22 cellular contexts compared by ENCODE assay signal in genomic region chr13:21688056-21688455, GRCh38. TPM values are rescaled to one million over a fixed set of nuclear protein-coding genes. Genes with fewer than 3 reads are reported as not detected.
"Had no signal": no experiment of that assay in that cellular context is flagged by ENCODE, and none has a peak within 500 bp of the region (broad histone marks: within the 10 kb centered on the region; RNA-seq: fewer than 3 reads in every experiment).

No MANE protein-coding gene starts in this region.

- H3K36me3 ChIP-seq: pancreas, right atrium auricular region, thoracic aorta, WERI-Rb-1 had no signal

- H3K4me2 ChIP-seq: hepatocyte had no signal

- DNase-seq: activated CD4-positive, alpha-beta T cell treated with anti-CD3 and anti-CD28 coated beads, Interleukin-2, amount 50 U/mL, for 1 hour; activated CD4-positive, CD25-positive, alpha-beta regulatory T cell treated with anti-CD3 and anti-CD28 coated beads, Interleukin-2, amount 50 U/mL, for 72 hours; activated CD8-positive, alpha-beta T cell treated with anti-CD3 and anti-CD28 coated beads, Interleukin-2, amount 10 ng/mL, durations not matched to agents 7 days and 5 days; activated gamma-delta T cell; anterior cingulate cortex; caudate nucleus; effector CD8-positive, alpha-beta T cell; glutamatergic neuron; immature natural killer cell; mesenchymal stem cell; mucosa of descending colon; nephron progenitor cell; pancreas; psoas muscle; stimulated activated CD4-positive, alpha-beta T cell treated with anti-CD3 and anti-CD28 coated beads, Interleukin-4, amount 100 ng/mL, for 24 hours; stimulated activated naive CD4-positive, alpha-beta T cell treated with Interleukin-2 at 50 U/mL for 16 hours; WERI-Rb-1 had no signal

- H3K27me3 ChIP-seq: hepatocyte, pancreas, right atrium auricular region had no signal

- H3K79me2 ChIP-seq: hepatocyte had no signal

- H3K27ac ChIP-seq: hepatocyte, pancreas, psoas muscle, right atrium auricular region, thoracic aorta, WERI-Rb-1 had no signal

- H3K4me3 ChIP-seq: hepatocyte, mucosa of descending colon, pancreas, psoas muscle, right atrium auricular region, thoracic aorta had no signal

- H2AFZ ChIP-seq: hepatocyte had no signal

- H3K4me1 ChIP-seq: pancreas, psoas muscle had no signal

- ATAC-seq: activated CD8-positive, alpha-beta T cell treated with anti-CD3 and anti-CD28 coated beads, Interleukin-2, amount 10 ng/mL, durations not matched to agents 7 days and 5 days; esophagus mucosa; mucosa of descending colon; pancreas; psoas muscle had no signal

RNA-seq across cellular contexts. Expression of gene FGF9, which starts 17.2 kb away (rescaled TPM):
- total RNA-seq: T-helper 2 cell treated with Interferon-gamma antibody and Interleukin-4, amounts not matched to agents 100 ng/mL and 5 ng/mL, for 36 hours had no signal
